ENCODE assay signal across 1 cellular context in genomic region chr15:88049509-88049908, GRCh38.
TF ChIP-seq lines count a peak whose summit lies in the region.

No MANE protein-coding gene starts in this region.

TF ChIP-seq in WTC11, 78 proteins besides CTCF, POLR2A, EP300 and RAD21 (continued from another document):
- TF ChIP-seq ZNF532 (CRISPR knock-in tag; IDR thresholded peaks at IDR 0.05; ENCODE audit: borderline replicate concordance) (no peak), NFATC4 (CRISPR knock-in tag; IDR thresholded peaks at IDR 0.05) (no peak), HMGA2 (CRISPR knock-in tag; IDR thresholded peaks at IDR 0.05) (no peak), ZNF317 (CRISPR knock-in tag; IDR thresholded peaks at IDR 0.05; ENCODE audit: borderline replicate concordance, low read depth) (no peak), NR2C2 (CRISPR knock-in tag; IDR thresholded peaks at IDR 0.05) (no peak)
